In genomic region chr12:74283646-74284045, GRCh38 we compare ENCODE assay signal across 36 cellular contexts.
"Had no signal": no experiment of that assay in that cellular context is flagged by ENCODE, and none has a peak within 500 bp of the region (broad histone marks: within the 10 kb centered on the region; RNA-seq: fewer than 3 reads in every experiment).

No MANE protein-coding gene starts in this region.

- DNase-seq: Karpas-422, Kasumi-1, MG63, MM.1S, MV-4-11, NCI-H1048, NCI-H1092, NCI-H1092 treated with DMSO at 0.1 percent for 48 hours, NCI-H1105, NCI-H1105 treated with DMSO at 0.1 percent for 48 hours, NCI-H1417, NCI-H1417 treated with DMSO at 0.1 percent for 48 hours, NCI-H1436, NCI-H1436 treated with DMSO at 0.1 percent for 48 hours, NCI-H146, NCI-H1694, NCI-H1694 treated with DMSO at 0.1 percent for 48 hours, NCI-H187, NCI-H187 treated with DMSO at 0.1 percent for 48 hours, NCI-H1930, NCI-H2029, NCI-H2029 treated with DMSO at 0.1 percent for 48 hours, NCI-H2081, NCI-H2081 treated with DMSO at 0.1 percent for 48 hours, NCI-H2107, NCI-H2171, NCI-H2171 treated with DMSO at 0.1 percent for 48 hours, NCI-H2227 treated with DMSO at 0.1 percent for 48 hours, NCI-H226, NCI-H345, NCI-H446, NCI-H446 treated with DMSO at 0.1 percent for 48 hours, NCI-H510A, NCI-H510A treated with DMSO at 0.1 percent for 48 hours, NCI-H524 had no signal

- H3K27ac ChIP-seq: KMS-11 had no signal

- H3K36me3 ChIP-seq: MG63 had no signal

- H3K27me3 ChIP-seq: MG63 had no signal

- H3K4me3 ChIP-seq: MG63 had no signal

- H3K4me2 ChIP-seq: KMS-11 had no signal

- H3K9me3 ChIP-seq: MG63 had no signal

- H3K9ac ChIP-seq: KMS-11 had no signal
